Comparison of ENCODE assay signal across 12 cellular contexts in the genomic region with DNA sequence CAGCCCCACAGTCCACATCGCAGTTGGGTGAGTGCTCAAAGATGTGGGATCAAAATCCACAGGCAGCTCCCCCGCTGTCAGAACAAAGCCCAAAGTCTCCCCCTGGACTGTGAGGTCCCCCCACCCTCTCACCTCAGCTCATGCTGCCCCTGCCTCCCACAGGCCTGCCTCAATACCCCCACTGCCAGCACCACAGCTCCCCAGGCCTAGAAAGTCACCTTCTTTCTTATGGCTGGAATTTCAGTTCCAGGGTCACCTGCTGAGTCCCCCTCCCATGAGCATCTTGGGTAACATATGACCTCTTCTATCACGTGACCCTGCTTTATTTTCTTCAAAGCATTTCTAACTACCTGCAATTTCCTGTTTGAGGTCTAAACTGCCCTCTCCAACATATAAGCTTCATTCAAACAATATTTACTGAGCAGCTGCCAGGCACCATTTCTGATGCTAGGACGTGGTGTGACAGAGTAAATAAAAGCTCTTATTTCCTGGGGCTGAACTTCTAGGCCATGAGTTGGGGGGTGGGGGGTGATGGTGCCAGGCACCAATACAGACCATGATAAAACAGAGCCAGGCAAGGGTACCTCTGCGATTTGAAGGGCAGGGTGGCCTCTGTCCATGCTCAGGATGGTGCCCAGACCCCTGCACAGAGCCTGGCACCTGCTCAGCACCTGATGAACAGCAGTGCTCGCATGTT. TPM values are rescaled to one million over a fixed set of nuclear protein-coding genes. Genes with fewer than 3 reads are reported as not detected.
DNase-seq lines count a peak whose midpoint lies in the region; ATAC-seq and TF ChIP-seq lines count a peak whose summit lies in the region.
"Had no signal": no experiment of that assay in that cellular context is flagged by ENCODE, and none has a peak within 500 bp of the region (broad histone marks: within the 10 kb centered on the region; RNA-seq: fewer than 3 reads in every experiment).

No MANE protein-coding gene starts in this region.

- intact Hi-C loops in activated T-helper 1 cell treated with anti-CD3 and anti-CD28 coated beads, Interleukin-12 subunit alpha, Interleukin-12 subunit beta, Interleukin-2, Interleukin-4 antibody, amounts not matched to agents 30 ng/mL and 10 ng/mL and 1 ng/mL, durations not matched to agents 14 hours and 24 hours and 36 hours (cut with micrococcal nuclease), result no loop called here
- intact Hi-C loops in Right ventricle myocardium superior (cut with DNase I), result no loop called here

- H3K27me3 Mint-ChIP-seq in activated T-helper 1 cell treated with anti-CD3 and anti-CD28 coated beads, Interleukin-12 subunit alpha, Interleukin-12 subunit beta, Interleukin-2, Interleukin-4 antibody, amounts not matched to agents 30 ng/mL and 10 ng/mL and 1 ng/mL, durations not matched to agents 14 hours and 24 hours and 36 hours (ENCODE audit: insufficient read depth), result no peaks in the 10 kb centered on the region

- H3K9me3 Mint-ChIP-seq in activated T-helper 1 cell treated with anti-CD3 and anti-CD28 coated beads, Interleukin-12 subunit alpha, Interleukin-12 subunit beta, Interleukin-2, Interleukin-4 antibody, amounts not matched to agents 30 ng/mL and 10 ng/mL and 1 ng/mL, durations not matched to agents 14 hours and 24 hours and 36 hours, result peaks cover under 1% of the 10 kb centered on the region
- H3K9me3 Mint-ChIP-seq: mesothelial cell of epicardium had no signal

- H3K4me3 ChIP-seq in LNCaP clone FGC (ENCODE audit: low read depth, low read length) (no peak overlapping the region), mucosa of rectum (ENCODE audit: low read length in 2 of 2) (no peak overlapping the region)

- H3K9me3 ChIP-seq in mucosa of rectum (ENCODE audit: control insufficient read depth in 2 of 2, low read length in 2 of 2), result no peaks in the 10 kb centered on the region

- H3K27ac ChIP-seq in mucosa of rectum (ENCODE audit: low read depth in 2 of 2, low read length in 2 of 2), result peak overlapping the region; percentile 75 to 85

- peaks cover 18 to 31% of the 10 kb centered on the region in 2 donors for H3K36me3 ChIP-seq in mucosa of rectum (ENCODE audit: control insufficient read depth in 2 of 2, insufficient read depth in 2 of 2, low read length in 2 of 2)

- H3K4me1 ChIP-seq in mucosa of rectum (ENCODE audit: control insufficient read depth in 2 of 2, insufficient read depth in 2 of 2, low read length in 2 of 2), result peaks cover 22 to 31% of the 10 kb centered on the region in 2 donors

- TF ChIP-seq CTCF in LNCaP clone FGC (IDR thresholded peaks at IDR 0.05; ENCODE audit: control insufficient read depth, extremely low read depth, insufficient read depth), result no peak

- peaks cover 13% of the 10 kb centered on the region for H3K4me1 Mint-ChIP-seq in activated T-helper 1 cell treated with anti-CD3 and anti-CD28 coated beads, Interleukin-12 subunit alpha, Interleukin-12 subunit beta, Interleukin-2, Interleukin-4 antibody, amounts not matched to agents 30 ng/mL and 10 ng/mL and 1 ng/mL, durations not matched to agents 14 hours and 24 hours and 36 hours (ENCODE audit: low read depth)
- H3K4me1 Mint-ChIP-seq: mesothelial cell of epicardium had no signal

- H3K27me3 ChIP-seq in mucosa of rectum (ENCODE audit: control insufficient read depth in 2 of 2, insufficient read depth in 2 of 2, low read length in 2 of 2), result no peaks in the 10 kb centered on the region

- H3K27ac Mint-ChIP-seq in activated T-helper 1 cell treated with anti-CD3 and anti-CD28 coated beads, Interleukin-12 subunit alpha, Interleukin-12 subunit beta, Interleukin-2, Interleukin-4 antibody, amounts not matched to agents 30 ng/mL and 10 ng/mL and 1 ng/mL, durations not matched to agents 14 hours and 24 hours and 36 hours, result no peak overlapping the region
- H3K27ac Mint-ChIP-seq: mesothelial cell of epicardium had no signal

- ATAC-seq in Right ventricle myocardium superior (ENCODE audit: poor library complexity) (no peak), GM18870 (IDR thresholded peaks at IDR 0.05; ENCODE audit: unreplicated experiment) (no peak)

- peak overlapping the region in 1 of 2 donors; percentile 3 for H3K9ac ChIP-seq in mucosa of rectum (ENCODE audit: low read depth in 1 of 2, low read length in 2 of 2)

- H3K4me3 Mint-ChIP-seq in activated T-helper 1 cell treated with anti-CD3 and anti-CD28 coated beads, Interleukin-12 subunit alpha, Interleukin-12 subunit beta, Interleukin-2, Interleukin-4 antibody, amounts not matched to agents 30 ng/mL and 10 ng/mL and 1 ng/mL, durations not matched to agents 14 hours and 24 hours and 36 hours, result no peak overlapping the region
- H3K4me3 Mint-ChIP-seq: mesothelial cell of epicardium had no signal

- peak; percentile 59 for DNase-seq in DMS153 treated with DMSO at 0.1 percent for 48 hours (lab: John Stamatoyannopoulos, UW; ENCODE audit: unreplicated experiment)
- peak; percentile 67 for DNase-seq in LNCaP clone FGC (ENCODE audit: low read depth)
- DNase-seq in NCI-H748 treated with DMSO at 0.1 percent for 48 hours (lab: John Stamatoyannopoulos, UW), result peak; percentile 75
- DNase-seq in activated T-helper 1 cell treated with anti-CD3 and anti-CD28 coated beads, Interleukin-12 subunit alpha, Interleukin-12 subunit beta, Interleukin-2, Interleukin-4 antibody, amounts not matched to agents 30 ng/mL and 10 ng/mL and 1 ng/mL, durations not matched to agents 14 hours and 24 hours and 36 hours (ENCODE audit: low spot score), result no peak
- no peak for DNase-seq in Right ventricle myocardium superior
- DNase-seq: KBM-7; NCI-H82; retina; stimulated activated CD4-positive, alpha-beta T cell treated with anti-CD3 and anti-CD28 coated beads, Interleukin-4, amount 100 ng/mL, for 4 hours had no signal

- H3K36me3 Mint-ChIP-seq in activated T-helper 1 cell treated with anti-CD3 and anti-CD28 coated beads, Interleukin-12 subunit alpha, Interleukin-12 subunit beta, Interleukin-2, Interleukin-4 antibody, amounts not matched to agents 30 ng/mL and 10 ng/mL and 1 ng/mL, durations not matched to agents 14 hours and 24 hours and 36 hours (ENCODE audit: low read depth), result peaks cover 19% of the 10 kb centered on the region

RNA-seq across cellular contexts. Expression of a gene that starts 2.4 kb away (rescaled TPM):
- total RNA-seq in activated T-helper 1 cell treated with anti-CD3 and anti-CD28 coated beads, Interleukin-12 subunit alpha, Interleukin-12 subunit beta, Interleukin-2, Interleukin-4 antibody, amounts not matched to agents 30 ng/mL and 10 ng/mL and 1 ng/mL, durations not matched to agents 14 hours and 24 hours and 36 hours, result 1.6 TPM in 1 of 2 replicates, not detected in the other
- not detected for total RNA-seq in Right ventricle myocardium superior
- total RNA-seq: mesothelial cell of epicardium had no signal

RNA-seq across cellular contexts. Expression of a gene that starts 11.3 kb away (rescaled TPM):
- total RNA-seq in activated T-helper 1 cell treated with anti-CD3 and anti-CD28 coated beads, Interleukin-12 subunit alpha, Interleukin-12 subunit beta, Interleukin-2, Interleukin-4 antibody, amounts not matched to agents 30 ng/mL and 10 ng/mL and 1 ng/mL, durations not matched to agents 14 hours and 24 hours and 36 hours, result 46.3 and 52.8 TPM in 2 replicates
- total RNA-seq in Right ventricle myocardium superior, result 10.8 TPM

RNA-seq across cellular contexts. Expression of a gene that starts 14.6 kb away (rescaled TPM):
- total RNA-seq in activated T-helper 1 cell treated with anti-CD3 and anti-CD28 coated beads, Interleukin-12 subunit alpha, Interleukin-12 subunit beta, Interleukin-2, Interleukin-4 antibody, amounts not matched to agents 30 ng/mL and 10 ng/mL and 1 ng/mL, durations not matched to agents 14 hours and 24 hours and 36 hours, result 191 and 193 TPM in 2 replicates
- 1,265 TPM for total RNA-seq in Right ventricle myocardium superior

RNA-seq across cellular contexts. Expression of a gene that starts 28.9 kb away (rescaled TPM):
- total RNA-seq in activated T-helper 1 cell treated with anti-CD3 and anti-CD28 coated beads, Interleukin-12 subunit alpha, Interleukin-12 subunit beta, Interleukin-2, Interleukin-4 antibody, amounts not matched to agents 30 ng/mL and 10 ng/mL and 1 ng/mL, durations not matched to agents 14 hours and 24 hours and 36 hours, result 0.39 and 0.83 TPM in 2 replicates
- 16.1 TPM for total RNA-seq in Right ventricle myocardium superior

RNA-seq across cellular contexts. Expression of a gene that starts 38.7 kb away (rescaled TPM):
- total RNA-seq in activated T-helper 1 cell treated with anti-CD3 and anti-CD28 coated beads, Interleukin-12 subunit alpha, Interleukin-12 subunit beta, Interleukin-2, Interleukin-4 antibody, amounts not matched to agents 30 ng/mL and 10 ng/mL and 1 ng/mL, durations not matched to agents 14 hours and 24 hours and 36 hours, result 11.6 and 11.7 TPM in 2 replicates
- total RNA-seq in Right ventricle myocardium superior, result 0.16 TPM

Comparison
In these comparisons a context has a peak if more than half of its experiments do, and no peak if none do; other contexts are left out.
1. DNase-seq: peak in DMS153 treated with DMSO at 0.1 percent for 48 hours (single experiment), LNCaP clone FGC (single experiment) and NCI-H748 treated with DMSO at 0.1 percent for 48 hours (single experiment); none in activated T-helper 1 cell treated with anti-CD3 and anti-CD28 coated beads, Interleukin-12 subunit alpha, Interleukin-12 subunit beta, Interleukin-2, Interleukin-4 antibody, amounts not matched to agents 30 ng/mL and 10 ng/mL and 1 ng/mL, durations not matched to agents 14 hours and 24 hours and 36 hours (single experiment) and Right ventricle myocardium superior (single experiment).